8 cellular contexts compared by ENCODE assay signal in genomic region chr15:83837946-83838571, GRCh38.
DNase-seq lines count a peak whose midpoint lies in the region; ATAC-seq and TF ChIP-seq lines count a peak whose summit lies in the region.

No MANE protein-coding gene starts in this region.

- CTCF ChIA-PET in SK-N-SH (lab: Yijun Ruan, JAX) = interaction anchor here (0.7 to 2.5 kb wide), 23 partner anchors 12 to 402 kb away, joined by 3 to 19 read pairs (median 4); no protein-coding TSS in a partner anchor

- peak; percentile 50 to 73 for ATAC-seq in right cardiac atrium

- H3K9me3 Mint-ChIP-seq in type B pancreatic cell = no peaks in the 10 kb centered on the region

- peak; percentile 56 for TF ChIP-seq RAD21 in SK-N-SH (IDR thresholded peaks at IDR 0.05; ENCODE audit: low read length)

- peaks cover 18% of the 10 kb centered on the region for H3K27me3 Mint-ChIP-seq in type B pancreatic cell

- in situ Hi-C loops in GM13977 (cut with MboI; ENCODE audit: low pct_unique_long_range_greater_than_20kb, low sequenced_read_pairs, unreplicated experiment) = no loop called here

- no peak overlapping the region for H3K4me2 ChIP-seq in SK-N-SH

- no peak overlapping the region for H2AFZ ChIP-seq in SK-N-SH (ENCODE audit: low read depth)

- H3K4me3 Mint-ChIP-seq in type B pancreatic cell = no peak overlapping the region

- no peak overlapping the region for H3K9ac ChIP-seq in SK-N-SH

- H3F3A ChIP-seq in SK-N-SH (replicated peaks; ENCODE audit: insufficient read depth) = no peaks in the 10 kb centered on the region

- DNase-seq in AG09319 (ENCODE audit: extremely low read depth, low read depth) = no peak
- DNase-seq in GM13977 (ENCODE audit: low spot score) = peak; percentile 14
- DNase-seq in SK-N-SH = peak; percentile 55
- peak; percentile 56 to 74 (median 73) for DNase-seq in right cardiac atrium
- DNase-seq in type B pancreatic cell (ENCODE audit: extremely low spot score, unreplicated experiment) = no peak
- no peak for DNase-seq in activated effector memory CD4-positive, alpha-beta T cell treated with anti-CD3 and anti-CD28 coated beads, Interleukin-2, amount 50 U/mL, for 16 hours
- DNase-seq in NCI-H1092 treated with DMSO at 0.1 percent for 48 hours (lab: John Stamatoyannopoulos, UW) = no peak
- DNase-seq in stimulated activated CD4-positive, alpha-beta T cell treated with anti-CD3 and anti-CD28 coated beads, Interleukin-4, amount 100 ng/mL, for 24 hours = no peak

- H3K4me1 ChIP-seq in SK-N-SH (ENCODE audit: control insufficient read depth in 1 of 2, insufficient read depth in 2 of 2, low read depth in 1 of 2, low read length in 1 of 2) = no peaks in the 10 kb centered on the region
- H3K4me1 ChIP-seq in right cardiac atrium (ENCODE audit: control insufficient read depth, insufficient read depth, low read length) = no peaks in the 10 kb centered on the region

- under 1% methylated on average over 8 of the region's 8 CpGs for WGBS in SK-N-SH (ENCODE audit: low lambda C conversion rate)
- WGBS in right cardiac atrium = 30% methylated on average over 8 of the region's 8 CpGs

- H3K9me3 ChIP-seq in SK-N-SH = no peaks in the 10 kb centered on the region
- no peaks in the 10 kb centered on the region for H3K9me3 ChIP-seq in right cardiac atrium (ENCODE audit: control insufficient read depth, low read length)

- no peaks in the 10 kb centered on the region for H3K36me3 Mint-ChIP-seq in type B pancreatic cell

- H3K79me2 ChIP-seq in SK-N-SH (ENCODE audit: insufficient read depth) = no peaks in the 10 kb centered on the region

- intact Hi-C loops in right cardiac atrium (cut with DNase I) = no loop called here

- TF ChIP-seq EP300 in SK-N-SH (IDR thresholded peaks at IDR 0.05; ENCODE audit: borderline replicate concordance in 1 of 2, low read depth in 1 of 2, low read length in 1 of 2) = no peak

- H3K27ac ChIP-seq in SK-N-SH (ENCODE audit: low read depth in 2 of 2, low read length in 1 of 2) (no peak overlapping the region), right cardiac atrium (ENCODE audit: low read length) (no peak overlapping the region)

- H3K27ac Mint-ChIP-seq in type B pancreatic cell = no peak overlapping the region

- no peaks in the 10 kb centered on the region for H3K9me2 ChIP-seq in SK-N-SH

- POLR2A ChIA-PET in SK-N-SH (lab: Yijun Ruan, JAX) = no interaction called here

- H4K20me1 ChIP-seq in SK-N-SH (ENCODE audit: insufficient read depth) = no peaks in the 10 kb centered on the region

- H3K4me3 ChIP-seq in SK-N-SH (ENCODE audit: low read depth in 2 of 2, low read length in 1 of 2) (no peak overlapping the region; a peak in 1 of 4 replicates), right cardiac atrium (ENCODE audit: low read length) (no peak overlapping the region)

- peak; percentile 42 for TF ChIP-seq CTCF in AG09319 (IDR thresholded peaks at IDR 0.05; ENCODE audit: low read depth, low read length)
- peak; percentile 45 for TF ChIP-seq CTCF in GM13977 (IDR thresholded peaks at IDR 0.05; ENCODE audit: extremely low read depth, insufficient read depth, missing control alignments)
- peak; percentile 59 for TF ChIP-seq CTCF in SK-N-SH (IDR thresholded peaks at IDR 0.05)
- TF ChIP-seq CTCF in type B pancreatic cell (conservative IDR thresholded peaks at IDR 0.05) = peak; percentile 78

- H3K27me3 ChIP-seq in SK-N-SH (ENCODE audit: insufficient read depth) = no peaks in the 10 kb centered on the region
- H3K27me3 ChIP-seq in right cardiac atrium (ENCODE audit: control insufficient read depth, insufficient read depth) = no peaks in the 10 kb centered on the region

- no peaks in the 10 kb centered on the region for H3K36me3 ChIP-seq in SK-N-SH (replicated peaks in 1 of 2; ENCODE audit: control insufficient read depth in 1 of 2, insufficient read depth in 2 of 2, low read length in 1 of 2)

- H3K4me1 Mint-ChIP-seq in type B pancreatic cell (ENCODE audit: unreplicated experiment) = peaks cover 4% of the 10 kb centered on the region

TF ChIP-seq in SK-N-SH, 30 proteins besides CTCF, POLR2A, EP300 and RAD21:
- TF ChIP-seq SMC3 (IDR thresholded peaks at IDR 0.05; ENCODE audit: low read depth, low read length) (peak; percentile 50), CHD2 (IDR thresholded peaks at IDR 0.05; ENCODE audit: low read length, partially characterized antibody) (no peak)

Comparison
In these comparisons a context has a peak if more than half of its experiments do, and no peak if none do; other contexts are left out.
1. DNase-seq: peak in GM13977 (single experiment), SK-N-SH (single experiment) and right cardiac atrium (3 of 3); none in AG09319 (single experiment), type B pancreatic cell (single experiment), activated effector memory CD4-positive, alpha-beta T cell treated with anti-CD3 and anti-CD28 coated beads, Interleukin-2, amount 50 U/mL, for 16 hours (single experiment), NCI-H1092 treated with DMSO at 0.1 percent for 48 hours (single experiment) and stimulated activated CD4-positive, alpha-beta T cell treated with anti-CD3 and anti-CD28 coated beads, Interleukin-4, amount 100 ng/mL, for 24 hours (single experiment).
2. Peak in every context shown above with its lines, with median percentiles within 50 percentile points of each other: CTCF ChIP-seq.